In the genomic region with DNA sequence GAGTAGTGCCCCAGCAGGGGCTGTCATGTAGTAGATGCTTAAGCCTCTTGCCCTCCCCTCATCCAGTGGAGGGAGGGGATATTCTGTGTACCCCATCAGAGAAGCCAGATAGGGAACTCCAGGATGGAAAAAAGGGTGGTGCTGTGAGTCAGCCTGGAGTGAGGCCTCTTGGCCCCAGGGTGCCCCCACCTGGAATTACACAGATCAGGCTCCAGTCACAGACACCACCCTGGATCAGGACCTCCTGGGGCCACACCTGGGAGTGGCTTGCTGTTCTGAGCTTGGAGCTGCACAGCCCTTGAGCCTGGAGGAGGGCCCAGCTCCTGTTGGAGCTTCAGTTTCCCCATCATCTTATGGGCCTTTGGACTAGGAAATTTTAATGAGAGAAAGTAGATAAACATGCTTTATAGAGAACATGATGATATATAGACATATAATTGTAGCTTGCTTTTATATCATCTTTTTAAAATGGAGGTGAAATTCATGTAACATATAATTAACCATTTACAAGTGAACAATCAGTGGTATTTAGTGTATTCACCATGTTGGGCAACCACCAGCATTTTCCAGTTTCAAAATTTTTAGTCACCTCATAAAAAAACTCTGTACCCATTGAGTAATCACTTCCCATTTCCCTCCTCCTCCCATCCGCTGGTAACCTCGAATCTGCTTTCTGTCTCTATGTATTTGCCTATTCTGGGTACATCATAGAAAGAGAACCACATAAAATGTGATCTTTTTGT, we compare ENCODE assay signal across 15 cellular contexts. TPM values are rescaled to one million over a fixed set of nuclear protein-coding genes. Genes with fewer than 3 reads are reported as not detected.
A peak's percentile ranks its signal among the peaks of the same experiment; 100 is the strongest.
DNase-seq lines count a peak whose midpoint lies in the region; ATAC-seq and TF ChIP-seq lines count a peak whose summit lies in the region.
"Had no signal": no experiment of that assay in that cellular context is flagged by ENCODE, and none has a peak within 500 bp of the region (broad histone marks: within the 10 kb centered on the region; RNA-seq: fewer than 3 reads in every experiment).

No MANE protein-coding gene starts in this region.

- H3K9ac ChIP-seq in liver (ENCODE audit: low read depth in 1 of 2, low read length in 2 of 2), result no peak overlapping the region

- 30% methylated on average over 2 of the region's 2 CpGs for WGBS in liver

- no peak overlapping the region for H3K27ac Mint-ChIP-seq in T-helper 2 cell treated with Interferon-gamma antibody and Interleukin-4, amounts not matched to agents 5 μg/mL and 100 μg/mL, for 36 hours
- peak overlapping the region; percentile 66 for H3K27ac Mint-ChIP-seq in activated CD8-positive, alpha-beta T cell treated with anti-CD3 and anti-CD28 coated beads for 36 hours
- H3K27ac Mint-ChIP-seq: WTC11 had no signal

- H3K36me3 ChIP-seq in MG63 (no peaks in the 10 kb centered on the region), liver (ENCODE audit: control insufficient read depth in 4 of 4, insufficient read depth in 3 of 4, low read depth in 1 of 4, low read length in 3 of 4) (no peaks in the 10 kb centered on the region)
- H3K36me3 ChIP-seq: stomach had no signal

- H3K27ac ChIP-seq in liver (ENCODE audit: low read depth in 1 of 2, low read length in 2 of 2), result peak overlapping the region; percentile 9
- H3K27ac ChIP-seq: stomach had no signal

- DNase-seq in T-helper 2 cell treated with Interferon-gamma antibody and Interleukin-4, amounts not matched to agents 5 μg/mL and 100 μg/mL, for 36 hours (ENCODE audit: low spot score), result peak; percentile 20
- no peak for DNase-seq in T-helper 2 cell
- peak; percentile 28 for DNase-seq in MG63
- DNase-seq in activated CD8-positive, alpha-beta T cell treated with anti-CD3 and anti-CD28 coated beads for 36 hours, result peak; percentile 51
- no peak for DNase-seq in Ammon's horn (ENCODE audit: low spot score)
- no peak for DNase-seq in NK-92 (lab: John Stamatoyannopoulos, UW; ENCODE audit: unreplicated experiment)
- no peak for DNase-seq in DMS114 treated with DMSO at 0.1 percent for 48 hours (lab: John Stamatoyannopoulos, UW; ENCODE audit: unreplicated experiment)
- DNase-seq: DMS79 treated with DMSO at 0.1 percent for 48 hours, left ventricle myocardium superior, NCI-H187 treated with DMSO at 0.1 percent for 48 hours, nucleus accumbens, stomach had no signal

- peaks cover 4% of the 10 kb centered on the region; the same call in 1 of the 2 replicates for H3K9me3 ChIP-seq in MG63
- H3K9me3 ChIP-seq in liver (ENCODE audit: control insufficient read depth in 4 of 4, low read length in 3 of 4), result no peaks in the 10 kb centered on the region

- POLR2A ChIA-PET in activated CD8-positive, alpha-beta T cell treated with anti-CD3 and anti-CD28 coated beads for 36 hours (lab: Charles Lee), result interaction anchor here (0.7 to 0.9 kb wide), 2 partner anchors 19 to 912 kb away, joined by 3 read pairs; no protein-coding TSS in a partner anchor

- H3K36me3 Mint-ChIP-seq in T-helper 2 cell treated with Interferon-gamma antibody and Interleukin-4, amounts not matched to agents 5 μg/mL and 100 μg/mL, for 36 hours (ENCODE audit: low read depth), result no peaks in the 10 kb centered on the region
- peaks cover 14% of the 10 kb centered on the region for H3K36me3 Mint-ChIP-seq in activated CD8-positive, alpha-beta T cell treated with anti-CD3 and anti-CD28 coated beads for 36 hours (ENCODE audit: low read depth)

- no peaks in the 10 kb centered on the region for H3K27me3 Mint-ChIP-seq in T-helper 2 cell treated with Interferon-gamma antibody and Interleukin-4, amounts not matched to agents 5 μg/mL and 100 μg/mL, for 36 hours (ENCODE audit: low read depth)
- H3K27me3 Mint-ChIP-seq in activated CD8-positive, alpha-beta T cell treated with anti-CD3 and anti-CD28 coated beads for 36 hours, result no peaks in the 10 kb centered on the region

- TF ChIP-seq RAD21 in liver (IDR thresholded peaks at IDR 0.05), result peak in 1 of 2 donors; percentile 21

- CTCF ChIA-PET in activated CD8-positive, alpha-beta T cell treated with anti-CD3 and anti-CD28 coated beads for 36 hours (lab: Charles Lee), result interaction anchor here (0.7 to 1.0 kb wide), 3 partner anchors 23 to 114 kb away, joined by 3 to 4 read pairs (median 4); a partner anchor contains a TSS

- intact Hi-C loops in activated CD8-positive, alpha-beta T cell treated with anti-CD3 and anti-CD28 coated beads for 36 hours (cut with micrococcal nuclease), result loop anchor here (2.0 kb wide), 1 partner anchor 18 kb away; no protein-coding TSS in a partner anchor

- H3K4me3 Mint-ChIP-seq in T-helper 2 cell treated with Interferon-gamma antibody and Interleukin-4, amounts not matched to agents 5 μg/mL and 100 μg/mL, for 36 hours, result no peak overlapping the region
- no peak overlapping the region for H3K4me3 Mint-ChIP-seq in activated CD8-positive, alpha-beta T cell treated with anti-CD3 and anti-CD28 coated beads for 36 hours
- H3K4me3 Mint-ChIP-seq: WTC11 had no signal

- peaks cover 0 to 5% (median 2%) of the 10 kb centered on the region in 4 donors for H3K4me1 ChIP-seq in liver (ENCODE audit: control insufficient read depth in 4 of 4, insufficient read depth in 4 of 4, low read length in 3 of 4)

- peaks cover 9% of the 10 kb centered on the region for H3K4me1 Mint-ChIP-seq in T-helper 2 cell treated with Interferon-gamma antibody and Interleukin-4, amounts not matched to agents 5 μg/mL and 100 μg/mL, for 36 hours (ENCODE audit: low read depth)
- H3K4me1 Mint-ChIP-seq in activated CD8-positive, alpha-beta T cell treated with anti-CD3 and anti-CD28 coated beads for 36 hours (ENCODE audit: low read depth), result peaks cover 32% of the 10 kb centered on the region
- H3K4me1 Mint-ChIP-seq: WTC11 had no signal

- H3K4me3 ChIP-seq in MG63 (no peak overlapping the region), liver (ENCODE audit: low read depth in 1 of 3, low read length in 3 of 3) (no peak overlapping the region)
- H3K4me3 ChIP-seq: stomach had no signal

- TF ChIP-seq CTCF in activated CD8-positive, alpha-beta T cell treated with anti-CD3 and anti-CD28 coated beads for 36 hours (IDR thresholded peaks at IDR 0.05), result no peak
- TF ChIP-seq CTCF in liver (IDR thresholded peaks at IDR 0.05; ENCODE audit: low read depth, low read length, missing input control), result no peak

- peaks cover 8% of the 10 kb centered on the region for H3K9me3 Mint-ChIP-seq in T-helper 2 cell treated with Interferon-gamma antibody and Interleukin-4, amounts not matched to agents 5 μg/mL and 100 μg/mL, for 36 hours
- H3K9me3 Mint-ChIP-seq in activated CD8-positive, alpha-beta T cell treated with anti-CD3 and anti-CD28 coated beads for 36 hours, result peaks cover 12% of the 10 kb centered on the region

- ATAC-seq in activated CD8-positive, alpha-beta T cell treated with anti-CD3 and anti-CD28 coated beads for 36 hours, result peak; percentile 81
- ATAC-seq: left ventricle myocardium superior, WTC11 had no signal

- H3K27me3 ChIP-seq in MG63 (peaks cover 13% of the 10 kb centered on the region; the same call in 1 of the 2 replicates), liver (ENCODE audit: control insufficient read depth in 4 of 4, insufficient read depth in 4 of 4, low read length in 3 of 4) (no peaks in the 10 kb centered on the region)

TF ChIP-seq in liver, 16 proteins besides CTCF, POLR2A, EP300 and RAD21:
- TF ChIP-seq SP1 (IDR thresholded peaks at IDR 0.05) (peak; percentile 8), FOXA1 (IDR thresholded peaks at IDR 0.05) (no peak), RXRA (IDR thresholded peaks at IDR 0.05) (peak in 1 of 2 donors; percentile 57), JUND (IDR thresholded peaks at IDR 0.05) (no peak), EGR1 (IDR thresholded peaks at IDR 0.05; ENCODE audit: low read depth in 2 of 2) (no peak), NR2F2 (IDR thresholded peaks at IDR 0.05) (no peak), HNF4A (conservative IDR thresholded peaks at IDR 0.05) (peak; percentile 46 to 57)
- TF ChIP-seq, protein P1, sequence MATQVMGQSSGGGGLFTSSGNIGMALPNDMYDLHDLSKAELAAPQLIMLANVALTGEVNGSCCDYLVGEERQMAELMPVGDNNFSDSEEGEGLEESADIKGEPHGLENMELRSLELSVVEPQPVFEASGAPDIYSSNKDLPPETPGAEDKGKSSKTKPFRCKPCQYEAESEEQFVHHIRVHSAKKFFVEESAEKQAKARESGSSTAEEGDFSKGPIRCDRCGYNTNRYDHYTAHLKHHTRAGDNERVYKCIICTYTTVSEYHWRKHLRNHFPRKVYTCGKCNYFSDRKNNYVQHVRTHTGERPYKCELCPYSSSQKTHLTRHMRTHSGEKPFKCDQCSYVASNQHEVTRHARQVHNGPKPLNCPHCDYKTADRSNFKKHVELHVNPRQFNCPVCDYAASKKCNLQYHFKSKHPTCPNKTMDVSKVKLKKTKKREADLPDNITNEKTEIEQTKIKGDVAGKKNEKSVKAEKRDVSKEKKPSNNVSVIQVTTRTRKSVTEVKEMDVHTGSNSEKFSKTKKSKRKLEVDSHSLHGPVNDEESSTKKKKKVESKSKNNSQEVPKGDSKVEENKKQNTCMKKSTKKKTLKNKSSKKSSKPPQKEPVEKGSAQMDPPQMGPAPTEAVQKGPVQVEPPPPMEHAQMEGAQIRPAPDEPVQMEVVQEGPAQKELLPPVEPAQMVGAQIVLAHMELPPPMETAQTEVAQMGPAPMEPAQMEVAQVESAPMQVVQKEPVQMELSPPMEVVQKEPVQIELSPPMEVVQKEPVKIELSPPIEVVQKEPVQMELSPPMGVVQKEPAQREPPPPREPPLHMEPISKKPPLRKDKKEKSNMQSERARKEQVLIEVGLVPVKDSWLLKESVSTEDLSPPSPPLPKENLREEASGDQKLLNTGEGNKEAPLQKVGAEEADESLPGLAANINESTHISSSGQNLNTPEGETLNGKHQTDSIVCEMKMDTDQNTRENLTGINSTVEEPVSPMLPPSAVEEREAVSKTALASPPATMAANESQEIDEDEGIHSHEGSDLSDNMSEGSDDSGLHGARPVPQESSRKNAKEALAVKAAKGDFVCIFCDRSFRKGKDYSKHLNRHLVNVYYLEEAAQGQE (IDR thresholded peaks at IDR 0.05), result peak; percentile 20
TF ChIP-seq in liver: peak in this region for 4.

RNA-seq across cellular contexts. Expression of a gene that starts 24.6 kb away (rescaled TPM):
- 0.23 TPM in 1 of 2 replicates, not detected in the other for total RNA-seq in MG63 (2014; rRNA removed; shearing (Covaris generic); ENCODE audit: low replicate concordance)
- total RNA-seq in activated CD8-positive, alpha-beta T cell treated with anti-CD3 and anti-CD28 coated beads for 36 hours, result 1 to 10 TPM; 1.5 to 1.7 TPM
- total RNA-seq in liver, result 1 to 10 TPM in 1 of 2 donors, under 1 TPM in 1; 0.42 to 2.1 TPM
- 1 to 10 TPM; 1.7 to 3.9 TPM for polyA plus RNA-seq in liver
- total RNA-seq: left ventricle myocardium superior, RPMI7951 had no signal

RNA-seq across cellular contexts. Expression of a gene that starts 53.6 kb away (rescaled TPM):
- total RNA-seq in MG63 (2014; rRNA removed; shearing (Covaris generic); ENCODE audit: low replicate concordance), result not detected in 2 replicates
- total RNA-seq in activated CD8-positive, alpha-beta T cell treated with anti-CD3 and anti-CD28 coated beads for 36 hours, result under 1 TPM; 0.25 to 0.27 TPM
- 10 to 100 TPM in 1 of 2 donors, 1 to 10 TPM in 1; 9.9 to 68.5 TPM for total RNA-seq in liver
- 100 to 1,000 TPM; 116 to 134 TPM for polyA plus RNA-seq in liver
- total RNA-seq: left ventricle myocardium superior, RPMI7951, stomach, WTC11 had no signal
- polyA plus RNA-seq: stomach had no signal

Comparison
In these comparisons a context has a peak if more than half of its experiments do, and no peak if none do; other contexts are left out.
1. DNase-seq: peak in T-helper 2 cell treated with Interferon-gamma antibody and Interleukin-4, amounts not matched to agents 5 μg/mL and 100 μg/mL, for 36 hours (single experiment), MG63 (single experiment) and activated CD8-positive, alpha-beta T cell treated with anti-CD3 and anti-CD28 coated beads for 36 hours (single experiment); none in T-helper 2 cell (0 of 5), Ammon's horn (single experiment), NK-92 (single experiment) and DMS114 treated with DMSO at 0.1 percent for 48 hours (single experiment).
2. RNA of a gene that starts 53.6 kb away (total RNA-seq): 9.9 to 68.5 TPM in liver; 0.25 to 0.27 TPM in activated CD8-positive, alpha-beta T cell treated with anti-CD3 and anti-CD28 coated beads for 36 hours and not detected in MG63; every median in the first group is over 4 times any median in the second.